Comparison of ENCODE assay signal across 12 cellular contexts in genomic region chr3:5227812-5228211, GRCh38.
"Had no signal": no experiment of that assay in that cellular context is flagged by ENCODE, and none has a peak within 500 bp of the region (broad histone marks: within the 10 kb centered on the region; RNA-seq: fewer than 3 reads in every experiment).

No MANE protein-coding gene starts in this region.

- H3K4me3 ChIP-seq: colonic mucosa, right atrium auricular region had no signal

- H3K36me3 ChIP-seq: colonic mucosa, right atrium auricular region had no signal

- DNase-seq: activated CD4-positive, alpha-beta T cell treated with anti-CD3 and anti-CD28 coated beads for 1 hour; activated CD4-positive, alpha-beta T cell treated with anti-CD3 and anti-CD28 coated beads, Interleukin-2, amount 50 U/mL, for 48 hours; activated naive CD4-positive, alpha-beta T cell treated with anti-CD3 and anti-CD28 coated beads, Interleukin-2, amount 50 U/mL, for 16 hours; activated T-cell treated with anti-CD3 and anti-CD28 coated beads, Interleukin-2, amount 50 U/mL, for 24 hours; colonic mucosa; foreskin melanocyte; head of caudate nucleus; mesendoderm; nucleus accumbens; small intestine; stimulated activated naive CD8-positive, alpha-beta T cell treated with anti-CD3 and anti-CD28 coated beads, Interleukin-15, Interleukin-2, amounts not matched to agents 100 U/mL and 50 U/mL, for 24 hours had no signal

- H3K27me3 ChIP-seq: colonic mucosa, right atrium auricular region had no signal

- H3K4me1 ChIP-seq: colonic mucosa, right atrium auricular region had no signal

- H3K27ac ChIP-seq: colonic mucosa, right atrium auricular region had no signal

- H3K9me3 ChIP-seq: colonic mucosa, right atrium auricular region had no signal
